In the genomic region with DNA sequence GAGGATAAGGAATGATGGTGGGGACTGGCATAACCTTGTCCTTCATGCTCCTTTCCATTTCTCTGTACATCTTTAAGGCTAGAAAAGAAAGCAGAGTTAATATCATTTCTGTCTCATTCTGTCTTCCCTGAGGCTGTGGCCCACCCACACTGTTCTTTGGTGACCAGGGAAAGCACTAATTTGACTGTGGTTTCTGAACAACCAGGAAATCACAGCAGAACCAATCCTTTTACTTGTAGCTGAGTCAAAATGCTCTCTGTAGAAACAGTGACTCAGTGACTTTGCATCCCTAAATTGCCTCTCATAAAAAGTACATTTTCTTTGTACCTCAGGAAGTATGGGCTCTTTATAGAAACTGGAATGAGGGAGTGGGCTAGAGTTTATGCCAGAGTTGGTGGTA, we compare ENCODE assay signal across 10 cellular contexts. TPM values are rescaled to one million over a fixed set of nuclear protein-coding genes. Genes with fewer than 3 reads are reported as not detected.
DNase-seq lines count a peak whose midpoint lies in the region; ATAC-seq, FAIRE-seq and TF ChIP-seq lines count a peak whose summit lies in the region.
"Had no signal": no experiment of that assay in that cellular context is flagged by ENCODE, and none has a peak within 500 bp of the region (broad histone marks: within the 10 kb centered on the region; RNA-seq: fewer than 3 reads in every experiment).

No MANE protein-coding gene starts in this region.

- TF ChIP-seq POLR2A in thyroid gland (IDR thresholded peaks at IDR 0.05), result no peak

- H3K27me3 ChIP-seq in pancreas (no peaks in the 10 kb centered on the region), thyroid gland (no peaks in the 10 kb centered on the region)
- H3K27me3 ChIP-seq: neutrophil had no signal

- H3K36me3 ChIP-seq in pancreas, result no peaks in the 10 kb centered on the region
- H3K36me3 ChIP-seq in thyroid gland, result no peaks in the 10 kb centered on the region
- H3K36me3 ChIP-seq: neutrophil had no signal

- H3K4me1 ChIP-seq in pancreas (peaks cover 4 to 9% (median 4%) of the 10 kb centered on the region in 3 donors), thyroid gland (no peaks in the 10 kb centered on the region)

- H3K27ac ChIP-seq in pancreas, result no peak overlapping the region
- H3K27ac ChIP-seq in thyroid gland, result no peak overlapping the region
- H3K27ac ChIP-seq: neutrophil had no signal

- no peaks in the 10 kb centered on the region for H3K9me3 ChIP-seq in pancreas
- H3K9me3 ChIP-seq in thyroid gland, result no peaks in the 10 kb centered on the region
- H3K9me3 ChIP-seq: neutrophil had no signal

- TF ChIP-seq CTCF in GM20000 (IDR thresholded peaks at IDR 0.05; ENCODE audit: extremely low read depth, missing control alignments) (no peak), fibroblast of mammary gland (conservative IDR thresholded peaks at IDR 0.05; ENCODE audit: control insufficient read depth, insufficient read depth, low read depth, low read length) (no peak), pancreas (IDR thresholded peaks at IDR 0.05) (no peak), thyroid gland (IDR thresholded peaks at IDR 0.05) (no peak)

- H3K4me3 ChIP-seq in fibroblast of mammary gland (ENCODE audit: control insufficient read depth, low read depth, low read length), result no peak overlapping the region
- H3K4me3 ChIP-seq in pancreas, result no peak overlapping the region
- no peak overlapping the region for H3K4me3 ChIP-seq in thyroid gland (replicated peaks in 1 of 3)

- intact Hi-C loops in pancreas (cut with DNase I), result no loop called here
- intact Hi-C loops in thyroid gland (cut with DNase I), result no loop called here

- FAIRE-seq in pancreas (lab: Jason Lieb, UNC), result no peak

- ATAC-seq in GM18498 (IDR thresholded peaks at IDR 0.05; ENCODE audit: unreplicated experiment) (peak; percentile 86), HG03159 (IDR thresholded peaks at IDR 0.05; ENCODE audit: unreplicated experiment) (peak; percentile 76), pancreas (no peak)

- DNase-seq in GM20000 (ENCODE audit: low spot score) (peak; percentile 42), fibroblast of mammary gland (ENCODE audit: low read depth) (peak; percentile 78), pancreas (no peak), hippocampal formation (lab: John Stamatoyannopoulos, UW) (no peak), thyroid gland (no peak), NCI-H774 (lab: John Stamatoyannopoulos, UW) (no peak)
- DNase-seq: NCI-H1092 treated with DMSO at 0.1 percent for 48 hours had no signal

RNA-seq across cellular contexts. Expression of gene IL33, which starts 28.1 kb away (rescaled TPM):
- 1 to 10 TPM; 1.7 to 5.7 (median 3.5) TPM for total RNA-seq in pancreas
- polyA plus RNA-seq in pancreas, result 1 to 10 TPM; 3.4 to 4.8 TPM
- total RNA-seq in thyroid gland, result 10 to 100 TPM; 15.7 to 33.9 (median 19.9) TPM

Comparison
In these comparisons a context has a peak if more than half of its experiments do, and no peak if none do; other contexts are left out.
1. ATAC-seq: peak in GM18498 (single experiment) and HG03159 (single experiment); none in pancreas (0 of 4).
2. DNase-seq: peak in GM20000 (single experiment) and fibroblast of mammary gland (single experiment); none in pancreas (0 of 6), hippocampal formation (0 of 2), thyroid gland (0 of 2) and NCI-H774 (single experiment).